ENCODE assay signal across 35 cellular contexts in genomic region chr3:24415819-24416218, GRCh38.
"Had no signal": no experiment of that assay in that cellular context is flagged by ENCODE, and none has a peak within 500 bp of the region (broad histone marks: within the 10 kb centered on the region; RNA-seq: fewer than 3 reads in every experiment).

No MANE protein-coding gene starts in this region.

- H3K27ac ChIP-seq: KMS-11 had no signal

- DNase-seq: Karpas-422, Kasumi-1, MG63, MM.1S, MV-4-11, NCI-H1048, NCI-H1092, NCI-H1092 treated with DMSO at 0.1 percent for 48 hours, NCI-H1105, NCI-H1105 treated with DMSO at 0.1 percent for 48 hours, NCI-H1417, NCI-H1417 treated with DMSO at 0.1 percent for 48 hours, NCI-H1436, NCI-H1436 treated with DMSO at 0.1 percent for 48 hours, NCI-H146, NCI-H1694, NCI-H1694 treated with DMSO at 0.1 percent for 48 hours, NCI-H187, NCI-H187 treated with DMSO at 0.1 percent for 48 hours, NCI-H1930, NCI-H2029, NCI-H2029 treated with DMSO at 0.1 percent for 48 hours, NCI-H2081, NCI-H2081 treated with DMSO at 0.1 percent for 48 hours, NCI-H2107, NCI-H2171, NCI-H2171 treated with DMSO at 0.1 percent for 48 hours, NCI-H2227 treated with DMSO at 0.1 percent for 48 hours, NCI-H226, NCI-H345, NCI-H446, NCI-H446 treated with DMSO at 0.1 percent for 48 hours, NCI-H510A, NCI-H510A treated with DMSO at 0.1 percent for 48 hours had no signal

- H3K9me3 ChIP-seq: MG63 had no signal

- H3K27me3 ChIP-seq: MG63 had no signal

- H3K4me3 ChIP-seq: MG63 had no signal

- H3K36me3 ChIP-seq: MG63 had no signal
